Comparison of ENCODE assay signal across 18 cellular contexts in genomic region chr2:236665130-236665529, GRCh38.
"Had no signal": no experiment of that assay in that cellular context is flagged by ENCODE, and none has a peak within 500 bp of the region (broad histone marks: within the 10 kb centered on the region; RNA-seq: fewer than 3 reads in every experiment).

No MANE protein-coding gene starts in this region.

- H3K79me2 ChIP-seq: hepatocyte had no signal

- H3K4me2 ChIP-seq: hepatocyte had no signal

- H3K36me3 ChIP-seq: brain microvascular endothelial cell, left ventricle myocardium inferior, thyroid gland, uterus had no signal

- H3K27ac Mint-ChIP-seq: activated CD4-positive, alpha-beta memory T cell treated with anti-CD3 and anti-CD28 coated beads, Interleukin-2, amount 10 ng/mL, durations not matched to agents 7 days and 5 days; activated CD4-positive, alpha-beta T cell treated with anti-CD3 and anti-CD28 coated beads for 36 hours; activated naive CD8-positive, alpha-beta T cell treated with anti-CD3 and anti-CD28 coated beads, Interleukin-2, amount 10 ng/mL, durations not matched to agents 7 days and 5 days; dendritic cell treated with granulocyte-macrophage colony-stimulating factor and Interleukin-4, amounts not matched to agents 40 ng/mL and 50 ng/mL, for 4 days; endodermal cell; stimulated activated memory B cell treated with anti-CD40 and anti-IgM and Interleukin-4, amounts not matched to agents 10 μg/mL and 1 μg/mL and 100 μg/mL, for 72 hours; T-helper 17 cell had no signal

- H2AFZ ChIP-seq: hepatocyte had no signal

- H3K36me3 Mint-ChIP-seq: activated naive CD8-positive, alpha-beta T cell treated with anti-CD3 and anti-CD28 coated beads, Interleukin-2, amount 10 ng/mL, durations not matched to agents 7 days and 5 days; stimulated activated memory B cell treated with anti-CD40 and anti-IgM and Interleukin-4, amounts not matched to agents 10 μg/mL and 1 μg/mL and 100 μg/mL, for 72 hours had no signal

- H3K27ac ChIP-seq: brain microvascular endothelial cell, hepatocyte, left ventricle myocardium inferior, uterus had no signal

- H3K9me3 Mint-ChIP-seq: activated CD4-positive, alpha-beta memory T cell treated with anti-CD3 and anti-CD28 coated beads, Interleukin-2, amount 10 ng/mL, durations not matched to agents 7 days and 5 days; activated naive CD8-positive, alpha-beta T cell treated with anti-CD3 and anti-CD28 coated beads, Interleukin-2, amount 10 ng/mL, durations not matched to agents 7 days and 5 days had no signal

- H3K4me3 Mint-ChIP-seq: activated CD4-positive, alpha-beta memory T cell treated with anti-CD3 and anti-CD28 coated beads, Interleukin-2, amount 10 ng/mL, durations not matched to agents 7 days and 5 days; activated CD4-positive, alpha-beta T cell treated with anti-CD3 and anti-CD28 coated beads for 36 hours; activated naive CD8-positive, alpha-beta T cell treated with anti-CD3 and anti-CD28 coated beads, Interleukin-2, amount 10 ng/mL, durations not matched to agents 7 days and 5 days; dendritic cell treated with granulocyte-macrophage colony-stimulating factor and Interleukin-4, amounts not matched to agents 40 ng/mL and 50 ng/mL, for 4 days; endodermal cell; nephron progenitor cell; stimulated activated memory B cell treated with anti-CD40 and anti-IgM and Interleukin-4, amounts not matched to agents 10 μg/mL and 1 μg/mL and 100 μg/mL, for 72 hours; T-helper 17 cell had no signal

- DNase-seq: activated CD4-positive, alpha-beta memory T cell treated with anti-CD3 and anti-CD28 coated beads, Interleukin-2, amount 10 ng/mL, durations not matched to agents 7 days and 5 days; activated CD4-positive, alpha-beta T cell treated with anti-CD3 and anti-CD28 coated beads for 36 hours; activated gamma-delta T cell treated with Interleukin-2 at 50 U/mL for 16 hours; activated naive CD8-positive, alpha-beta T cell treated with anti-CD3 and anti-CD28 coated beads, Interleukin-2, amount 10 ng/mL, durations not matched to agents 7 days and 5 days; brain microvascular endothelial cell; endodermal cell; erythroblast; left ventricle myocardium inferior; mesendoderm; nephron progenitor cell; occipital lobe; stimulated activated CD4-positive, alpha-beta T cell treated with anti-CD3 and anti-CD28 coated beads, Interleukin-2, amount 100 ng/mL, for 48 hours; T-helper 17 cell; thyroid gland; uterus had no signal

- H3K9me3 ChIP-seq: thyroid gland, uterus had no signal

- H3K27me3 ChIP-seq: brain microvascular endothelial cell, hepatocyte, thyroid gland, uterus had no signal

- ATAC-seq: activated CD4-positive, alpha-beta T cell treated with anti-CD3 and anti-CD28 coated beads for 36 hours; stimulated activated memory B cell treated with anti-CD40 and anti-IgM and Interleukin-4, amounts not matched to agents 10 μg/mL and 1 μg/mL and 100 μg/mL, for 72 hours; T-helper 17 cell had no signal

- H3K4me1 Mint-ChIP-seq: activated CD4-positive, alpha-beta memory T cell treated with anti-CD3 and anti-CD28 coated beads, Interleukin-2, amount 10 ng/mL, durations not matched to agents 7 days and 5 days; activated CD4-positive, alpha-beta T cell treated with anti-CD3 and anti-CD28 coated beads for 36 hours; activated naive CD8-positive, alpha-beta T cell treated with anti-CD3 and anti-CD28 coated beads, Interleukin-2, amount 10 ng/mL, durations not matched to agents 7 days and 5 days; stimulated activated memory B cell treated with anti-CD40 and anti-IgM and Interleukin-4, amounts not matched to agents 10 μg/mL and 1 μg/mL and 100 μg/mL, for 72 hours; T-helper 17 cell had no signal

- H3K4me3 ChIP-seq: hepatocyte, left ventricle myocardium inferior, thyroid gland, uterus had no signal
